18 cellular contexts compared by ENCODE assay signal in genomic region chr3:114848087-114848486, GRCh38.
DNase-seq lines count a peak whose midpoint lies in the region; ATAC-seq lines count a peak whose summit lies in the region.
"Had no signal": no experiment of that assay in that cellular context is flagged by ENCODE, and none has a peak within 500 bp of the region (broad histone marks: within the 10 kb centered on the region; RNA-seq: fewer than 3 reads in every experiment).

No MANE protein-coding gene starts in this region.

- no peak for ATAC-seq in GM19397 (IDR thresholded peaks at IDR 0.05; ENCODE audit: unreplicated experiment)
- ATAC-seq: activated naive CD4-positive, alpha-beta T cell treated with anti-CD3 and anti-CD28 coated beads, Interleukin-2, amount 50 U/mL, for 72 hours; esophagus mucosa; stimulated activated memory B cell treated with anti-CD40 and anti-IgM and Interleukin-4, amounts not matched to agents 10 μg/mL and 1 μg/mL and 100 μg/mL, for 72 hours had no signal

- intact Hi-C loops in posterior cingulate gyrus (cut with DNase I), result no loop called here

- in situ Hi-C loops in ACHN (cut with HindIII; ENCODE audit: low pct_ligation_motif_present, low pct_unique_long_range_greater_than_20kb, low sequenced_read_pairs), result no loop called here

- peak; percentile 11 for DNase-seq in COLO829 (ENCODE audit: low spot score)
- DNase-seq in NCI-H2029 treated with DMSO at 0.1 percent for 48 hours (lab: John Stamatoyannopoulos, UW), result peak; percentile 86
- peak; percentile 96 for DNase-seq in globus pallidus (ENCODE audit: low spot score)
- peak; percentile 30 to 92 (median 66) for DNase-seq in posterior cingulate gyrus
- no peak for DNase-seq in NCI-H345 treated with DMSO at 0.1 percent for 48 hours (lab: John Stamatoyannopoulos, UW; ENCODE audit: unreplicated experiment)
- DNase-seq in ACHN, result no peak
- DNase-seq: activated B cell treated with CpG ODN at 0.5 μM for 24 hours; activated CD8-positive, alpha-beta memory T cell treated with anti-CD3 and anti-CD28 coated beads, Interleukin-2, amount 50 U/mL, for 4 hours; colonic mucosa; GM23248; KG1; mesendoderm; PC-9; stimulated activated CD4-positive, alpha-beta T cell treated with anti-CD3 and anti-CD28 coated beads, Interleukin-4, amount 100 ng/mL, for 4 hours had no signal

Comparison
In these comparisons a context has a peak if more than half of its experiments do, and no peak if none do; other contexts are left out.
1. DNase-seq: peak in COLO829 (single experiment), NCI-H2029 treated with DMSO at 0.1 percent for 48 hours (single experiment), globus pallidus (single experiment) and posterior cingulate gyrus (10 of 10); none in NCI-H345 treated with DMSO at 0.1 percent for 48 hours (single experiment) and ACHN (single experiment).